8 cellular contexts compared by ENCODE assay signal in the genomic region with DNA sequence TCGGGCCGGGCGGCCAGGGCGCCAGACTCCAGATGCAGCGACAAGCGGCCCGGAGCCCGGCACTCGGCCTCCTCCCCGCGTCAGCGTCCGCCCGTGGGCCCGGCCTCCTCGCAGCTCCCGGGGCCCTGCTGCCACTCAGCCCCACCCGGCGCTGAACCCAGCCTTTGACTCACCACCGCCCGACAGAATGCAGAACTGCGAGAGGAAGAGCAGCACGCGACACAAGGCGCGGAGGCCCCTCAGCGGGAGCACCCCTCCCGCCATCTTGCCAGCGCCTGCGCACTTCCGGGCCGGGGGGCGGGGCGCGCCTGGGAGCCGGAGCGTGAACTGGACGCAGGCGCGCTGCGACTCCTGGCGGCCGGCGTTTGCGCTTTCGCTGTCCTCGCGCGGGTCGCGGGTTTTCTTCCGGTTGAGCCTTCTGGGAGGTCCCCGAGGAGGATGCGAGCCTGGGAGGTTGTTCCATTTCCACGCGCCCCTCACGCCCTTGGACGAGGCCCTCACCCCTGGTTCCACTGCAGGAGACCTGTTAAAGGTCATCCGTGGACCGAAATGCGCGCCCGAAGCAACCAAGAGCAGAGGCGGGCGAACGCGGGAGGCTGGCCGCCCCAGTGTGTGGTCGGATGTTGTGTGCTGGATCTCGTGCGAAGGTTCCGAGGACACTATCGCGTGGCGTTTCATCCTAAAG. TPM values are rescaled to one million over a fixed set of nuclear protein-coding genes. Genes with fewer than 3 reads are reported as not detected.
A peak's percentile ranks its signal among the peaks of the same experiment; 100 is the strongest.
DNase-seq lines count a peak whose midpoint lies in the region; ATAC-seq and TF ChIP-seq lines count a peak whose summit lies in the region.

A gene with protein sequence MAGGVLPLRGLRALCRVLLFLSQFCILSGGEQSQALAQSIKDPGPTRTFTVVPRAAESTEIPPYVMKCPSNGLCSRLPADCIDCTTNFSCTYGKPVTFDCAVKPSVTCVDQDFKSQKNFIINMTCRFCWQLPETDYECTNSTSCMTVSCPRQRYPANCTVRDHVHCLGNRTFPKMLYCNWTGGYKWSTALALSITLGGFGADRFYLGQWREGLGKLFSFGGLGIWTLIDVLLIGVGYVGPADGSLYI (minus strand): TSS at position 284 of the 685 bp plus-strand sequence. CDS start 20 bp downstream, at position 264.

- peaks cover 5% of the 10 kb centered on the region for H3K4me1 ChIP-seq in IMR-90 (ENCODE audit: control insufficient read depth, insufficient read depth, low read length)
- peaks cover 28% of the 10 kb centered on the region for H3K4me1 ChIP-seq in muscle layer of colon (ENCODE audit: insufficient read depth, low read length)

- in situ Hi-C loops in IMR-90 (cut with MboI; ENCODE audit: low sequenced_read_pairs), result no loop called here

- H3K9ac ChIP-seq in IMR-90 (ENCODE audit: low read depth, low read length) (peak within 1 kb of the TSS; percentile 97), muscle layer of colon (ENCODE audit: low read length) (peak within 1 kb of the TSS; percentile 98)

- peak within 1 kb of the TSS; percentile 95 for H3K18ac ChIP-seq in IMR-90 (ENCODE audit: low read depth, low read length)

- peak within 1 kb of the TSS; percentile 96 for H3K4ac ChIP-seq in IMR-90 (ENCODE audit: low read depth, low read length)

- H4K91ac ChIP-seq in IMR-90 (ENCODE audit: insufficient read depth, low read depth, low read length), result peak within 1 kb of the TSS; percentile 99

- peak; percentile 77 for TF ChIP-seq CTCF in IMR-90 (conservative IDR thresholded peaks at IDR 0.05; ENCODE audit: low read depth, low read length)

- H3K27me3 ChIP-seq in IMR-90 (ENCODE audit: control insufficient read depth, insufficient read depth, low read length) (no peaks in the 10 kb centered on the region), muscle layer of colon (ENCODE audit: control insufficient read depth in 1 of 2, insufficient read depth in 2 of 2, low read length in 2 of 2) (no peaks in the 10 kb centered on the region)

- CTCF ChIA-PET in IMR-90 (lab: Yijun Ruan, JAX), result interaction anchor here (0.6 kb wide), 1 partner anchor 11 kb away, joined by 3 read pairs; no protein-coding TSS in a partner anchor

- peak within 1 kb of the TSS; percentile 96 for H3K14ac ChIP-seq in IMR-90 (replicated peaks; ENCODE audit: low read depth, low read length)

- no peaks in the 10 kb centered on the region for H3K9me3 ChIP-seq in IMR-90 (ENCODE audit: control insufficient read depth, insufficient read depth, low read length)
- no peaks in the 10 kb centered on the region for H3K9me3 ChIP-seq in muscle layer of colon (ENCODE audit: low read length)

- 0 out of 2 replicates have a peak, but pooled peaks cover 3% of the 10 kb centered on the region for H3K9me1 ChIP-seq in IMR-90 (ENCODE audit: insufficient read depth, low read length)

- H3K56ac ChIP-seq in IMR-90 (ENCODE audit: extremely low read depth, insufficient read depth, low read length), result peak within 1 kb of the TSS; percentile 91

- intact Hi-C loops in IMR-90 (cut with micrococcal nuclease), result loop anchor here (5.0 kb wide), 1 partner anchor 70 kb away; a partner anchor contains a TSS

- no peak within 1 kb of the TSS for H2BK20ac ChIP-seq in IMR-90 (ENCODE audit: low read depth, low read length)

- peaks cover 14 to 33% of the 10 kb centered on the region in 2 experiments for H3K79me1 ChIP-seq in IMR-90 (ENCODE audit: low read depth in 1 of 2, low read length in 2 of 2)

- dilution Hi-C loops in IMR-90 (cut with HindIII; ENCODE audit: low sequenced_read_pairs, unreplicated experiment), result no loop called here

- ATAC-seq in GM21528 (IDR thresholded peaks at IDR 0.05; ENCODE audit: low FRiP score, unreplicated experiment), result peak; percentile 90
- ATAC-seq in IMR-90 (ENCODE audit: low read depth), result peak; percentile 96

- H3K4me2 ChIP-seq in IMR-90 (ENCODE audit: low read depth, low read length), result peak within 1 kb of the TSS; percentile 97

- peak within 1 kb of the TSS; percentile 92 for H2BK120ac ChIP-seq in IMR-90 (ENCODE audit: low read depth, low read length)

- H3K4me3 ChIP-seq in IMR-90 (ENCODE audit: insufficient read depth, low read depth, low read length) (peak within 1 kb of the TSS; percentile 100), muscle layer of colon (ENCODE audit: low read depth in 1 of 2, low read length in 2 of 2) (peak within 1 kb of the TSS; percentile 59 to 85)

- peak within 1 kb of the TSS; percentile 85 for H2AK5ac ChIP-seq in IMR-90 (ENCODE audit: low read depth, low read length)

- TF ChIP-seq RAD21 in IMR-90 (IDR thresholded peaks at IDR 0.05; ENCODE audit: low read length), result peak; percentile 55

- peak within 1 kb of the TSS; percentile 99 for H2AFZ ChIP-seq in IMR-90 (replicated peaks; ENCODE audit: low read length, poor library complexity)

- H2BK15ac ChIP-seq in IMR-90 (ENCODE audit: low read depth, low read length), result peak within 1 kb of the TSS; percentile 62; the same call in 1 of the 3 replicates

- H4K5ac ChIP-seq in IMR-90 (ENCODE audit: low read depth, low read length), result peak within 1 kb of the TSS; percentile 98

- DNase-seq in DMS153 (lab: John Stamatoyannopoulos, UW) (peak; percentile 32), IMR-90 (peak; percentile 88), OCI-M2 (lab: John Stamatoyannopoulos, UW; ENCODE audit: unreplicated experiment) (peak; percentile 47), activated T-cell treated with anti-CD3 and anti-CD28 coated beads for 48 hours (ENCODE audit: low read depth) (peak; percentile 96), erythroblast (lab: John Stamatoyannopoulos, UW) (peak; percentile 96 to 99)
- DNase-seq in stimulated activated CD8-positive, alpha-beta memory T cell treated with anti-CD3 and anti-CD28 coated beads, Interleukin-7, amount 100 ng/mL, for 24 hours (ENCODE audit: low read depth), result peak; percentile 89

- POLR2A ChIA-PET in IMR-90 (lab: Charles Lee; ENCODE audit: unreplicated experiment), result no interaction called here

- peak within 1 kb of the TSS; percentile 98 for H2AK9ac ChIP-seq in IMR-90 (replicated peaks; ENCODE audit: low read depth, low read length, poor library complexity)

- H3K27ac ChIP-seq in IMR-90 (ENCODE audit: insufficient read depth, low read length) (peak within 1 kb of the TSS; percentile 96), muscle layer of colon (ENCODE audit: low read depth, low read length) (peak within 1 kb of the TSS; percentile 93)

- H4K20me1 ChIP-seq in IMR-90 (ENCODE audit: insufficient read depth, low read length), result peaks cover 7% of the 10 kb centered on the region; the same call in 1 of the 2 replicates

- peak within 1 kb of the TSS; percentile 96 to 99 for H4K8ac ChIP-seq in IMR-90 (ENCODE audit: low read depth in 2 of 2, low read length in 2 of 2)

- peak within 1 kb of the TSS; percentile 100 for H3K23ac ChIP-seq in IMR-90 (ENCODE audit: low read depth, low read length)

- peak; percentile 81 for TF ChIP-seq POLR2A in IMR-90 (IDR thresholded peaks at IDR 0.05; ENCODE audit: low read depth, low read length)
- TF ChIP-seq POLR2A in erythroblast (IDR thresholded peaks at IDR 0.05; ENCODE audit: low read length), result peak; percentile 92

- WGBS in IMR-90 (ENCODE audit: extremely low coverage in 2 of 2, insufficient read length in 1 of 2), 2 experiments, result 0% methylated on average over 42 of the region's 75 CpGs; no CpG with 5 or more reads in 1 of the 2 experiments

- H2BK5ac ChIP-seq in IMR-90 (ENCODE audit: low read depth, low read length, poor library complexity, severe bottlenecking), result peak within 1 kb of the TSS; percentile 94

- H3K36me3 ChIP-seq in IMR-90 (ENCODE audit: control insufficient read depth, insufficient read depth, low read length) (peaks cover 12% of the 10 kb centered on the region), muscle layer of colon (ENCODE audit: insufficient read depth, low read length) (peaks cover 23% of the 10 kb centered on the region)

- no TSS peak for BruUV-seq in IMR-90 (replicated peaks; lab: Mats Ljungman, UMichigan)

TF ChIP-seq in IMR-90, 13 proteins besides CTCF, POLR2A, EP300 and RAD21 (continues in another document):
- TF ChIP-seq, protein P1, sequence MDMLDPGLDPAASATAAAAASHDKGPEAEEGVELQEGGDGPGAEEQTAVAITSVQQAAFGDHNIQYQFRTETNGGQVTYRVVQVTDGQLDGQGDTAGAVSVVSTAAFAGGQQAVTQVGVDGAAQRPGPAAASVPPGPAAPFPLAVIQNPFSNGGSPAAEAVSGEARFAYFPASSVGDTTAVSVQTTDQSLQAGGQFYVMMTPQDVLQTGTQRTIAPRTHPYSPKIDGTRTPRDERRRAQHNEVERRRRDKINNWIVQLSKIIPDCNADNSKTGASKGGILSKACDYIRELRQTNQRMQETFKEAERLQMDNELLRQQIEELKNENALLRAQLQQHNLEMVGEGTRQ (IDR thresholded peaks at IDR 0.05; ENCODE audit: low read depth, low read length), result peak; percentile 11; the same call in 1 of the 2 replicates
- TF ChIP-seq CHD1 (IDR thresholded peaks at IDR 0.05; ENCODE audit: low read depth, low read length), result no peak
- peak; percentile 93 for TF ChIP-seq MAZ (IDR thresholded peaks at IDR 0.05; ENCODE audit: borderline replicate concordance, low read depth, low read length)
- TF ChIP-seq CEBPB (IDR thresholded peaks at IDR 0.05; ENCODE audit: low read depth, low read length), result no peak
- TF ChIP-seq, protein P2, sequence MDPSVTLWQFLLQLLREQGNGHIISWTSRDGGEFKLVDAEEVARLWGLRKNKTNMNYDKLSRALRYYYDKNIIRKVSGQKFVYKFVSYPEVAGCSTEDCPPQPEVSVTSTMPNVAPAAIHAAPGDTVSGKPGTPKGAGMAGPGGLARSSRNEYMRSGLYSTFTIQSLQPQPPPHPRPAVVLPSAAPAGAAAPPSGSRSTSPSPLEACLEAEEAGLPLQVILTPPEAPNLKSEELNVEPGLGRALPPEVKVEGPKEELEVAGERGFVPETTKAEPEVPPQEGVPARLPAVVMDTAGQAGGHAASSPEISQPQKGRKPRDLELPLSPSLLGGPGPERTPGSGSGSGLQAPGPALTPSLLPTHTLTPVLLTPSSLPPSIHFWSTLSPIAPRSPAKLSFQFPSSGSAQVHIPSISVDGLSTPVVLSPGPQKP (IDR thresholded peaks at IDR 0.05; ENCODE audit: borderline replicate concordance, low read depth, low read length), result no peak
- TF ChIP-seq NFE2L2 (IDR thresholded peaks at IDR 0.05; ENCODE audit: low read depth, low read length), result no peak
- peak; percentile 98 for TF ChIP-seq BHLHE40 (IDR thresholded peaks at IDR 0.05; ENCODE audit: low read depth, low read length)
- TF ChIP-seq SMC3 (IDR thresholded peaks at IDR 0.05; ENCODE audit: low read depth, low read length), result peak; percentile 47
- TF ChIP-seq MAFK (IDR thresholded peaks at IDR 0.05; ENCODE audit: low read depth, low read length), result no peak
- TF ChIP-seq RCOR1 (IDR thresholded peaks at IDR 0.05; ENCODE audit: insufficient replicate concordance, low read length), result no peak
- TF ChIP-seq MXI1 (IDR thresholded peaks at IDR 0.05; ENCODE audit: borderline replicate concordance, low read depth, low read length), result peak; percentile 93; the same call in 1 of the 2 replicates
- TF ChIP-seq FOS (IDR thresholded peaks at IDR 0.05; ENCODE audit: low read depth, low read length), result 0 out of 2 replicates have a peak, but pooled peaks have one; percentile 7

RNA-seq across cellular contexts. Expression of the gene that starts here (rescaled TPM):
- 27.4 and 30.6 TPM in 2 replicates for total RNA-seq in IMR-90 (2012; rRNA removed)
- polyA plus RNA-seq in IMR-90 (2012; rRNA removed), result 34.5 and 35.5 TPM in 2 replicates
- 54.5 and 74.3 TPM in 2 replicates for polyA plus RNA-seq in IMR-90 (2012; cell fraction: cytosol; rRNA removed)
- 33.7 and 52.5 TPM in 2 replicates for polyA plus RNA-seq in IMR-90 (2012; cell fraction: nucleus; rRNA removed; ENCODE audit: low replicate concordance)

Comparison
In these comparisons a context has a peak if more than half of its experiments do, and no peak if none do; other contexts are left out.
1. Peak in every context shown above with its lines: DNase-seq, ATAC-seq, H3K4me3 ChIP-seq and H3K27ac ChIP-seq.
2. DNase-seq: peak in every context shown above with its lines; median percentile 98 in erythroblast; 96 in activated T-cell treated with anti-CD3 and anti-CD28 coated beads for 48 hours; 89 in stimulated activated CD8-positive, alpha-beta memory T cell treated with anti-CD3 and anti-CD28 coated beads, Interleukin-7, amount 100 ng/mL, for 24 hours; 88 in IMR-90; 47 in OCI-M2; 32 in DMS153.